ENCODE assay signal across 11 cellular contexts in the genomic region with DNA sequence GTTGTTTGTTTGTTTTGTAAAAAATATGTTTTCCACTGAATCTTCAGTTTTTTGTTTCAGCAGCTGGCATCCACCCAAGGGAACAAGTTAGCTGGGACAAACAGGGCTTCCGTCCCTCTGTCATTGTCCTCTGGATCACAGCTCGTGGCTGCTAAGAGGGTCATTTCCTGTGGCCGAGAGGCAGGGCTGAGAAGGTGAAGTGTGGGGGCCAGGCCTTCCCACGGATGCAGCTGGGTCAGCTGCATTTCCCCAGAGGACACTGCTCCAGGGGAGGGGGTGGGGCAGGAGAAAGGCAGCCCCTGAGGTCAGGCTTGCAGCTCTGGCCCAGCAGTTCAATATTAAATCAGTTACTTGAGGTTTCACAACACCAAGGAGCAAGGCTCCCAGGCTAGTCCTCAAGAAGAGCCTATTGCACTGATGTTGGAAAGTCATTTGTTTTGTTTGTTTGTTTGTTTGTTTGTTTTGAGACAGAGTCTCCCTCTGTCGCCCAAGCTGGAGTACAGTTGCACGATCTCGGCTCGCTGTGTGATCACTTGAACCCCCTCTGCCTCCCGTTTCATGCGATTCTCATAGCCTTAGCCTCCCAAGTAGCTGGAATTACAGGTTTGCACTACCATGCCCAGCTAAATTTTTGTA. TPM values are rescaled to one million over a fixed set of nuclear protein-coding genes. Genes with fewer than 3 reads are reported as not detected.
DNase-seq lines count a peak whose midpoint lies in the region; ATAC-seq and TF ChIP-seq lines count a peak whose summit lies in the region.
"Had no signal": no experiment of that assay in that cellular context is flagged by ENCODE, and none has a peak within 500 bp of the region (broad histone marks: within the 10 kb centered on the region; RNA-seq: fewer than 3 reads in every experiment).

No MANE protein-coding gene starts in this region.

- H3K4me2 ChIP-seq in IMR-90 (ENCODE audit: low read depth, low read length): no peak overlapping the region

- in situ Hi-C loops in IMR-90 (cut with MboI; ENCODE audit: low sequenced_read_pairs): no loop called here

- no peak for TF ChIP-seq POLR2A in IMR-90 (IDR thresholded peaks at IDR 0.05; ENCODE audit: low read depth, low read length)

- CTCF ChIA-PET in IMR-90 (lab: Yijun Ruan, JAX): interaction anchor here (0.6 kb wide), 2 partner anchors 43 to 370 kb away, joined by 3 read pairs; no protein-coding TSS in a partner anchor

- no peaks in the 10 kb centered on the region for H3K9me3 ChIP-seq in IMR-90 (ENCODE audit: control insufficient read depth, insufficient read depth, low read length)

- POLR2A ChIA-PET in IMR-90 (lab: Charles Lee; ENCODE audit: unreplicated experiment): no interaction called here
- POLR2A ChIA-PET in naive thymus-derived CD8-positive, alpha-beta T cell (lab: Charles Lee): no interaction called here

- H3K4me1 Mint-ChIP-seq in HFFc6 (ENCODE audit: low read depth): no peaks in the 10 kb centered on the region
- H3K4me1 Mint-ChIP-seq in naive thymus-derived CD8-positive, alpha-beta T cell: peaks cover 0 to 4% (median 0%) of the 10 kb centered on the region in 4 donors
- H3K4me1 Mint-ChIP-seq: stimulated activated effector memory CD8-positive, alpha-beta T cell treated with anti-CD3 and anti-CD28 coated beads, Interleukin-12 subunit alpha, Interleukin-12 subunit beta, amount 100 ng/mL, for 72 hours had no signal

- no TSS peak for BruUV-seq in IMR-90 (replicated peaks; lab: Mats Ljungman, UMichigan)

- no peak overlapping the region for H2BK20ac ChIP-seq in IMR-90 (ENCODE audit: low read depth, low read length)

- H3K56ac ChIP-seq in IMR-90 (ENCODE audit: extremely low read depth, insufficient read depth, low read length): peak overlapping the region; percentile 28; the same call in 1 of the 2 replicates

- H3K27me3 Mint-ChIP-seq in HFFc6 (ENCODE audit: insufficient read depth): peaks cover 3% of the 10 kb centered on the region; the same call in 1 of the 2 replicates
- H3K27me3 Mint-ChIP-seq in naive thymus-derived CD8-positive, alpha-beta T cell: peaks cover 0 to 11% (median 3%) of the 10 kb centered on the region in 5 donors

- peak overlapping the region; percentile 56 for H3K4ac ChIP-seq in IMR-90 (ENCODE audit: low read depth, low read length)

- H4K5ac ChIP-seq in IMR-90 (ENCODE audit: low read depth, low read length): peak overlapping the region; percentile 19; the same call in 1 of the 2 replicates

- no peak overlapping the region for H3K4me3 Mint-ChIP-seq in HFFc6
- no peak overlapping the region for H3K4me3 Mint-ChIP-seq in naive thymus-derived CD8-positive, alpha-beta T cell
- H3K4me3 Mint-ChIP-seq: stimulated activated effector memory CD8-positive, alpha-beta T cell treated with anti-CD3 and anti-CD28 coated beads, Interleukin-12 subunit alpha, Interleukin-12 subunit beta, amount 100 ng/mL, for 72 hours had no signal

- H2BK120ac ChIP-seq in IMR-90 (ENCODE audit: low read depth, low read length): peak overlapping the region; percentile 10; the same call in 1 of the 2 replicates

- no peak overlapping the region for H2AK9ac ChIP-seq in IMR-90 (replicated peaks; ENCODE audit: low read depth, low read length, poor library complexity)

- 0 out of 3 replicates have a peak overlapping the region, but pooled peaks have one; percentile 30 for H2BK15ac ChIP-seq in IMR-90 (ENCODE audit: low read depth, low read length)

- H3K27me3 ChIP-seq in IMR-90 (ENCODE audit: control insufficient read depth, insufficient read depth, low read length): no peaks in the 10 kb centered on the region

- peak overlapping the region; percentile 4 to 18; a peak in 3 of 4 replicates for H4K8ac ChIP-seq in IMR-90 (ENCODE audit: low read depth in 2 of 2, low read length in 2 of 2)

- DNase-seq in IMR-90 (peak; percentile 13), cardiac fibroblast (ENCODE audit: low read depth in 2 of 2) (peak; percentile 70 to 76), islet precursor cell (peak; percentile 65), renal cortical epithelial cell (ENCODE audit: low read depth) (peak; percentile 7), GM10266 (ENCODE audit: extremely low spot score) (no peak), HFFc6 (no peak)
- DNase-seq in naive thymus-derived CD8-positive, alpha-beta T cell: no peak
- DNase-seq: occipital lobe had no signal

- ATAC-seq in IMR-90 (ENCODE audit: low read depth) (0 out of 2 replicates have a peak, but pooled peaks have one; percentile 35), HG03432 (IDR thresholded peaks at IDR 0.05; ENCODE audit: unreplicated experiment) (no peak)
- no peak for ATAC-seq in naive thymus-derived CD8-positive, alpha-beta T cell
- ATAC-seq: stimulated activated effector memory CD8-positive, alpha-beta T cell treated with anti-CD3 and anti-CD28 coated beads, Interleukin-12 subunit alpha, Interleukin-12 subunit beta, amount 100 ng/mL, for 72 hours had no signal

- dilution Hi-C loops in IMR-90 (cut with HindIII; ENCODE audit: low sequenced_read_pairs, unreplicated experiment): no loop called here

- H2AK5ac ChIP-seq in IMR-90 (ENCODE audit: low read depth, low read length): peak overlapping the region; percentile 66

- no peak overlapping the region; the same call in 1 of the 2 replicates for H4K91ac ChIP-seq in IMR-90 (ENCODE audit: insufficient read depth, low read depth, low read length)

- H3K14ac ChIP-seq in IMR-90 (replicated peaks; ENCODE audit: low read depth, low read length): 0 out of 2 replicates have a peak overlapping the region, but pooled peaks have one; percentile 58

- peak overlapping the region; percentile 2; the same call in 1 of the 2 replicates for H3K18ac ChIP-seq in IMR-90 (ENCODE audit: low read depth, low read length)

- intact Hi-C loops in IMR-90 (cut with micrococcal nuclease): no loop called here

- no peak overlapping the region for H3K9ac ChIP-seq in IMR-90 (ENCODE audit: low read depth, low read length)

- H3K4me3 ChIP-seq in IMR-90 (ENCODE audit: insufficient read depth, low read depth, low read length) (no peak overlapping the region), cardiac fibroblast (replicated peaks in 1 of 2; ENCODE audit: low read depth in 2 of 2, low read length in 2 of 2) (no peak overlapping the region)

- peak overlapping the region; percentile 57 for H2AFZ ChIP-seq in IMR-90 (replicated peaks; ENCODE audit: low read length, poor library complexity)

- no peaks in the 10 kb centered on the region for H3K36me3 Mint-ChIP-seq in HFFc6 (ENCODE audit: low read depth)
- no peaks in the 10 kb centered on the region for H3K36me3 Mint-ChIP-seq in naive thymus-derived CD8-positive, alpha-beta T cell
- H3K36me3 Mint-ChIP-seq: stimulated activated effector memory CD8-positive, alpha-beta T cell treated with anti-CD3 and anti-CD28 coated beads, Interleukin-12 subunit alpha, Interleukin-12 subunit beta, amount 100 ng/mL, for 72 hours had no signal

- 100% methylated on average over 1 of the region's 10 CpGs; no CpG with 5 or more reads in 1 of the 2 experiments for WGBS in IMR-90 (ENCODE audit: extremely low coverage in 2 of 2, insufficient read length in 1 of 2), 2 experiments

- no peak overlapping the region for H2BK5ac ChIP-seq in IMR-90 (ENCODE audit: low read depth, low read length, poor library complexity, severe bottlenecking)

- H3K9me3 Mint-ChIP-seq in HFFc6: no peaks in the 10 kb centered on the region
- no peaks in the 10 kb centered on the region for H3K9me3 Mint-ChIP-seq in naive thymus-derived CD8-positive, alpha-beta T cell
- H3K9me3 Mint-ChIP-seq: stimulated activated effector memory CD8-positive, alpha-beta T cell treated with anti-CD3 and anti-CD28 coated beads, Interleukin-12 subunit alpha, Interleukin-12 subunit beta, amount 100 ng/mL, for 72 hours had no signal

- H3K36me3 ChIP-seq in IMR-90 (ENCODE audit: control insufficient read depth, insufficient read depth, low read length): no peaks in the 10 kb centered on the region

- no peak overlapping the region for H3K27ac Mint-ChIP-seq in HFFc6
- H3K27ac Mint-ChIP-seq in naive thymus-derived CD8-positive, alpha-beta T cell: no peak overlapping the region
- H3K27ac Mint-ChIP-seq: stimulated activated effector memory CD8-positive, alpha-beta T cell treated with anti-CD3 and anti-CD28 coated beads, Interleukin-12 subunit alpha, Interleukin-12 subunit beta, amount 100 ng/mL, for 72 hours had no signal

- peak overlapping the region; percentile 4; the same call in 1 of the 2 replicates for H3K27ac ChIP-seq in IMR-90 (ENCODE audit: insufficient read depth, low read length)
- H3K27ac ChIP-seq: epithelial cell of prostate had no signal

- peaks cover 12% of the 10 kb centered on the region for H3K9me1 ChIP-seq in IMR-90 (ENCODE audit: insufficient read depth, low read length)

- H3K23ac ChIP-seq in IMR-90 (ENCODE audit: low read depth, low read length): no peak overlapping the region

- H3K4me1 ChIP-seq in IMR-90 (ENCODE audit: control insufficient read depth, insufficient read depth, low read length): peaks cover 14% of the 10 kb centered on the region

- H4K20me1 ChIP-seq in IMR-90 (ENCODE audit: insufficient read depth, low read length): no peaks in the 10 kb centered on the region

- no peak for TF ChIP-seq RAD21 in IMR-90 (IDR thresholded peaks at IDR 0.05; ENCODE audit: low read length)

- TF ChIP-seq CTCF in IMR-90 (conservative IDR thresholded peaks at IDR 0.05; ENCODE audit: low read depth, low read length) (no peak), cardiac fibroblast (IDR thresholded peaks at IDR 0.05; ENCODE audit: low read depth, low read length) (no peak), GM10266 (IDR thresholded peaks at IDR 0.05; ENCODE audit: control insufficient read depth, insufficient read depth, low read depth, missing control alignments) (no peak), HFFc6 (IDR thresholded peaks at IDR 0.05) (no peak)

- H3K79me1 ChIP-seq in IMR-90 (ENCODE audit: low read depth in 1 of 2, low read length in 2 of 2): no peaks in the 10 kb centered on the region

TF ChIP-seq in IMR-90, 13 proteins besides CTCF, POLR2A, EP300 and RAD21 (continues in another document):
- no peak for TF ChIP-seq RCOR1 (IDR thresholded peaks at IDR 0.05; ENCODE audit: insufficient replicate concordance, low read length)
- TF ChIP-seq, protein P1, sequence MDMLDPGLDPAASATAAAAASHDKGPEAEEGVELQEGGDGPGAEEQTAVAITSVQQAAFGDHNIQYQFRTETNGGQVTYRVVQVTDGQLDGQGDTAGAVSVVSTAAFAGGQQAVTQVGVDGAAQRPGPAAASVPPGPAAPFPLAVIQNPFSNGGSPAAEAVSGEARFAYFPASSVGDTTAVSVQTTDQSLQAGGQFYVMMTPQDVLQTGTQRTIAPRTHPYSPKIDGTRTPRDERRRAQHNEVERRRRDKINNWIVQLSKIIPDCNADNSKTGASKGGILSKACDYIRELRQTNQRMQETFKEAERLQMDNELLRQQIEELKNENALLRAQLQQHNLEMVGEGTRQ (IDR thresholded peaks at IDR 0.05; ENCODE audit: low read depth, low read length): no peak

RNA-seq across cellular contexts. Expression of a gene that starts 34.4 kb away (rescaled TPM):
- total RNA-seq in IMR-90 (2012; rRNA removed) (47.2 and 53.6 TPM in 2 replicates), renal cortical epithelial cell (136 and 162 TPM in 2 replicates)
- 63.7 and 65.1 TPM in 2 replicates for polyA plus RNA-seq in IMR-90 (2012; rRNA removed)
- polyA plus RNA-seq in IMR-90 (2012; cell fraction: cytosol; rRNA removed): 97.1 and 119 TPM in 2 replicates
- polyA plus RNA-seq in IMR-90 (2012; cell fraction: nucleus; rRNA removed; ENCODE audit: low replicate concordance): 227 and 462 TPM in 2 replicates
- 100 to 1,000 TPM; 201 to 329 (median 246) TPM for total RNA-seq in HFFc6 (2021; fragmentation: NEBNext Ultra II Directional; extraction: Animal tissue kit (Norgen Biotek cat#: 25700))
- total RNA-seq in naive thymus-derived CD8-positive, alpha-beta T cell: 1 to 10 TPM; 2.2 to 4.5 TPM
- 1 to 10 TPM in 2 of 3 donors, not detected in 1; 1.1 to 1.8 TPM for polyA plus RNA-seq in naive thymus-derived CD8-positive, alpha-beta T cell

Comparison
In these comparisons a context has a peak if more than half of its experiments do, and no peak if none do; other contexts are left out.
1. DNase-seq: peak in IMR-90 (single experiment), cardiac fibroblast (2 of 2), islet precursor cell (single experiment) and renal cortical epithelial cell (single experiment); none in GM10266 (single experiment), HFFc6 (single experiment) and naive thymus-derived CD8-positive, alpha-beta T cell (0 of 10).